In the genomic region with DNA sequence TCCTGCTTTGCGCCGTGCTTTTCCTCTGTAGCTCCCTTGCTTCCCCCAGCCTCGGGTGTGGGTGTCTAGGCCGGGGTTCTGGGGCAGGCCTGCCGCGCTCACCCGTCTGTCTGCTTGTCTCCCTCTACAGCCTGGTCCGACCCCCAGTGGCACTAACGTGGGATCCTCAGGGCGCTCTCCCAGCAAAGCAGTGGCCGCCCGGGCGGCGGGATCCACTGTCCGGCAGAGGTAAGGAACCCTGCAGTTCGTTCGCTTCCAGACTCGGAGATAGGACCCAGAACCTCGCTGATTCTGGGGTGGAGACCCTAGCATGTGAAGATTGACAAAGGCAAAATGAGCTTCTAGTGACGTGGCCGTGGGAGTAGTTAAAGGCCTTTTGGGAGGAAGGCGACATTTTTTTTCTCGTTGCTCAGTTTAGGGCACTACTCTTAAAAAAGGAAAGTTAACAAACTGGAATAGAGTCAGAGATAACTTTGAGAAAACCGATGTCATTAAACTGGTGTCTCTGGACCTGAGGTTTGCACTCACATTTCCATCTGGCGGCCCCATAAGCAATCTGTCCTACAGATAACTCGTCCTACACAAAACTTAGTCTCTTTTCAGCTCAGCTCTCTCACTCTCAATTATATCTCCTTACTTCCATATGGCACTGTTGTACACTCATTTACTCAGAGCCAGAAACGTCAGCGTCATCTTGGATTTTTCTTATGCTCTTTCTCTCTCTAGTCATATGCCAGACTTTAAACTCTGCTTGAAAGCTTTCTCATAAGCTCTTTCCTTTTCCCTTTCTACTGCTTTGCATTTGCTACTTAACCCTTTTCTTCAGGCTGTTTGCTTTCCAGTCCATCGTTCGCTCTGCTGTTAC, we compare ENCODE assay signal across 8 cellular contexts. TPM values are rescaled to one million over a fixed set of nuclear protein-coding genes. Genes with fewer than 3 reads are reported as not detected.
DNase-seq lines count a peak whose midpoint lies in the region; ATAC-seq lines count a peak whose summit lies in the region.

No MANE protein-coding gene starts in this region.

- H3K27me3 Mint-ChIP-seq in activated CD4-positive, alpha-beta T cell treated with anti-CD3 and anti-CD28 coated beads, Interleukin-2, amount 10 ng/mL, durations not matched to agents 7 days and 5 days, result no peaks in the 10 kb centered on the region
- no peaks in the 10 kb centered on the region for H3K27me3 Mint-ChIP-seq in stimulated activated memory B cell treated with anti-CD40 and anti-IgM and Interleukin-4, amounts not matched to agents 10 μg/mL and 1 μg/mL and 100 μg/mL, for 72 hours

- CTCF ChIA-PET in activated CD4-positive, alpha-beta T cell treated with anti-CD3 and anti-CD28 coated beads, Interleukin-2, amount 10 ng/mL, durations not matched to agents 7 days and 5 days (lab: Charles Lee), result interaction anchor here (0.8 to 5.4 kb wide), 8 partner anchors 8 to 1103 kb away, joined by 3 to 30 read pairs (median 3); no protein-coding TSS in a partner anchor

- no peaks in the 10 kb centered on the region for H3K9me3 Mint-ChIP-seq in activated CD4-positive, alpha-beta T cell treated with anti-CD3 and anti-CD28 coated beads, Interleukin-2, amount 10 ng/mL, durations not matched to agents 7 days and 5 days
- H3K9me3 Mint-ChIP-seq in activated naive CD4-positive, alpha-beta T cell treated with anti-CD3 and anti-CD28 coated beads, Interleukin-2, amount 50 U/mL, for 72 hours, result no peaks in the 10 kb centered on the region
- no peaks in the 10 kb centered on the region for H3K9me3 Mint-ChIP-seq in stimulated activated memory B cell treated with anti-CD40 and anti-IgM and Interleukin-4, amounts not matched to agents 10 μg/mL and 1 μg/mL and 100 μg/mL, for 72 hours

- H3K36me3 Mint-ChIP-seq in activated CD4-positive, alpha-beta T cell treated with anti-CD3 and anti-CD28 coated beads, Interleukin-2, amount 10 ng/mL, durations not matched to agents 7 days and 5 days (ENCODE audit: low read depth), result peaks cover 28% of the 10 kb centered on the region
- peaks cover 30 to 39% of the 10 kb centered on the region in 2 donors for H3K36me3 Mint-ChIP-seq in activated naive CD4-positive, alpha-beta T cell treated with anti-CD3 and anti-CD28 coated beads, Interleukin-2, amount 50 U/mL, for 72 hours
- H3K36me3 Mint-ChIP-seq in stimulated activated memory B cell treated with anti-CD40 and anti-IgM and Interleukin-4, amounts not matched to agents 10 μg/mL and 1 μg/mL and 100 μg/mL, for 72 hours, result peaks cover 75% of the 10 kb centered on the region

- peak; percentile 14 for ATAC-seq in HG03095 (IDR thresholded peaks at IDR 0.05; ENCODE audit: unreplicated experiment)
- ATAC-seq in activated naive CD4-positive, alpha-beta T cell treated with anti-CD3 and anti-CD28 coated beads, Interleukin-2, amount 50 U/mL, for 72 hours, result no peak
- peak; percentile 25 for ATAC-seq in stimulated activated memory B cell treated with anti-CD40 and anti-IgM and Interleukin-4, amounts not matched to agents 10 μg/mL and 1 μg/mL and 100 μg/mL, for 72 hours

- H3K27ac Mint-ChIP-seq in activated CD4-positive, alpha-beta T cell treated with anti-CD3 and anti-CD28 coated beads, Interleukin-2, amount 10 ng/mL, durations not matched to agents 7 days and 5 days, result peak overlapping the region; percentile 99
- H3K27ac Mint-ChIP-seq in activated naive CD4-positive, alpha-beta T cell treated with anti-CD3 and anti-CD28 coated beads, Interleukin-2, amount 50 U/mL, for 72 hours, result peak overlapping the region; percentile 98 to 100
- H3K27ac Mint-ChIP-seq in stimulated activated memory B cell treated with anti-CD40 and anti-IgM and Interleukin-4, amounts not matched to agents 10 μg/mL and 1 μg/mL and 100 μg/mL, for 72 hours, result peak overlapping the region; percentile 100

- DNase-seq in activated CD4-positive, alpha-beta T cell treated with anti-CD3 and anti-CD28 coated beads, Interleukin-2, amount 10 ng/mL, durations not matched to agents 7 days and 5 days, result no peak
- no peak for DNase-seq in activated CD4-positive, alpha-beta T cell treated with anti-CD3 and anti-CD28 coated beads for 4 hours
- DNase-seq in activated naive CD4-positive, alpha-beta T cell treated with anti-CD3 and anti-CD28 coated beads, Interleukin-2, amount 50 U/mL, for 72 hours (ENCODE audit: low spot score in 2 of 2), result no peak
- DNase-seq in inferior parietal cortex (ENCODE audit: extremely low spot score) (no peak), COLO668 (lab: John Stamatoyannopoulos, UW; ENCODE audit: unreplicated experiment) (no peak)

- H3K4me3 ChIP-seq in iPS-11a (ENCODE audit: low read depth, low read length), result peak overlapping the region; percentile 97

- peaks cover 59% of the 10 kb centered on the region for H3K4me1 Mint-ChIP-seq in activated CD4-positive, alpha-beta T cell treated with anti-CD3 and anti-CD28 coated beads, Interleukin-2, amount 10 ng/mL, durations not matched to agents 7 days and 5 days
- H3K4me1 Mint-ChIP-seq in stimulated activated memory B cell treated with anti-CD40 and anti-IgM and Interleukin-4, amounts not matched to agents 10 μg/mL and 1 μg/mL and 100 μg/mL, for 72 hours, result peaks cover 74% of the 10 kb centered on the region

- peak overlapping the region; percentile 98 for H3K4me3 Mint-ChIP-seq in activated CD4-positive, alpha-beta T cell treated with anti-CD3 and anti-CD28 coated beads, Interleukin-2, amount 10 ng/mL, durations not matched to agents 7 days and 5 days
- H3K4me3 Mint-ChIP-seq in stimulated activated memory B cell treated with anti-CD40 and anti-IgM and Interleukin-4, amounts not matched to agents 10 μg/mL and 1 μg/mL and 100 μg/mL, for 72 hours, result peak overlapping the region; percentile 99

- POLR2A ChIA-PET in activated CD4-positive, alpha-beta T cell treated with anti-CD3 and anti-CD28 coated beads, Interleukin-2, amount 10 ng/mL, durations not matched to agents 7 days and 5 days (lab: Charles Lee), result no interaction called here

RNA-seq across cellular contexts. Expression of gene SEC61B, which starts 0.6 kb away (rescaled TPM):
- total RNA-seq in activated CD4-positive, alpha-beta T cell treated with anti-CD3 and anti-CD28 coated beads, Interleukin-2, amount 10 ng/mL, durations not matched to agents 7 days and 5 days, result 100 to 1,000 TPM; 104 to 116 TPM
- total RNA-seq in activated naive CD4-positive, alpha-beta T cell treated with anti-CD3 and anti-CD28 coated beads, Interleukin-2, amount 50 U/mL, for 72 hours, result 100 to 1,000 TPM; 105 to 127 TPM

RNA-seq across cellular contexts. Expression of gene ALG2, which starts 0.9 kb away (rescaled TPM):
- 10 to 100 TPM; 21.2 to 30.5 TPM for total RNA-seq in activated CD4-positive, alpha-beta T cell treated with anti-CD3 and anti-CD28 coated beads, Interleukin-2, amount 10 ng/mL, durations not matched to agents 7 days and 5 days
- 10 to 100 TPM; 14.0 to 20.6 TPM for total RNA-seq in activated naive CD4-positive, alpha-beta T cell treated with anti-CD3 and anti-CD28 coated beads, Interleukin-2, amount 50 U/mL, for 72 hours

Comparison
In these comparisons a context has a peak if more than half of its experiments do, and no peak if none do; other contexts are left out.
1. ATAC-seq: peak in HG03095 (single experiment) and stimulated activated memory B cell treated with anti-CD40 and anti-IgM and Interleukin-4, amounts not matched to agents 10 μg/mL and 1 μg/mL and 100 μg/mL, for 72 hours (single experiment); none in activated naive CD4-positive, alpha-beta T cell treated with anti-CD3 and anti-CD28 coated beads, Interleukin-2, amount 50 U/mL, for 72 hours (0 of 2).
2. Peak in every context shown above with its lines, with median percentiles within 50 percentile points of each other: H3K27ac Mint-ChIP-seq.